In the genomic region with DNA sequence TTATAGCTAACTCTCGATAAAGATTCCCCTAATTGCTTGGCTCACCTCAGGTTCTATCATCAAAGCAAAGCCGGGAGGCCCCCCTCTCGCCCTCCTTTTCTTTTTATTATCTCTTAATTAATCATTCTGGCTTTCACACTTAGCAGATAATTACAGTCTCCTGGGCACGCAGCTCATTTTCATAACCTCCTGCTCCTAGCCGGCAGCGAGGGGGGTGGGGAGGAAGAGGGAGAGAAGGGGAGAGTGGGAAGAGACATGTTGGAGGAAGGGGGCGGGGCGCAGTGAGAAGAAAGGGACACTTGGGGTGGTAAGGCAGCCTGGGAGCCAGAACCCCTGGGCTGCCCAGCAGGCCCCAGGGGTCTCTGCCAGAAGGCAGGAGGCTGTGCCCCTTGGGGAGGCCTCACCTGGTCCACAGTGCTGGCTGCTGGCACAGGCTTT, we compare ENCODE assay signal across 10 cellular contexts. TPM values are rescaled to one million over a fixed set of nuclear protein-coding genes. Genes with fewer than 3 reads are reported as not detected.
DNase-seq lines count a peak whose midpoint lies in the region; ATAC-seq and TF ChIP-seq lines count a peak whose summit lies in the region.
"Had no signal": no experiment of that assay in that cellular context is flagged by ENCODE, and none has a peak within 500 bp of the region (broad histone marks: within the 10 kb centered on the region; RNA-seq: fewer than 3 reads in every experiment).

No MANE protein-coding gene starts in this region.

- H3K4me3 Mint-ChIP-seq in HFFc6: peak overlapping the region; percentile 57
- no peak overlapping the region for H3K4me3 Mint-ChIP-seq in naive thymus-derived CD4-positive, alpha-beta T cell

- H3K27me3 ChIP-seq in breast epithelium (no peaks in the 10 kb centered on the region), lung (ENCODE audit: control insufficient read depth, insufficient read depth) (no peaks in the 10 kb centered on the region), subcutaneous abdominal adipose tissue (ENCODE audit: control insufficient read depth in 5 of 5, insufficient read depth in 4 of 5, low read length in 5 of 5) (no peaks in the 10 kb centered on the region)
- H3K27me3 ChIP-seq in naive thymus-derived CD4-positive, alpha-beta T cell (ENCODE audit: control insufficient read depth in 2 of 2, insufficient read depth in 2 of 2, low read length in 2 of 2): no peaks in the 10 kb centered on the region
- H3K27me3 ChIP-seq: body of pancreas had no signal

- H3K9ac ChIP-seq in subcutaneous abdominal adipose tissue (ENCODE audit: low read length in 5 of 5): peak overlapping the region in 3 of 5 donors; percentile 17 to 36 (median 26)

- CTCF ChIA-PET in naive thymus-derived CD4-positive, alpha-beta T cell (lab: Charles Lee): no interaction called here

- intact Hi-C loops in breast epithelium (cut with DNase I; ENCODE audit: low total_unique reads): no loop called here
- intact Hi-C loops in naive thymus-derived CD4-positive, alpha-beta T cell (cut with micrococcal nuclease): no loop called here

- TF ChIP-seq CTCF in HFFc6 (IDR thresholded peaks at IDR 0.05) (no peak), breast epithelium (IDR thresholded peaks at IDR 0.05) (no peak), lung (IDR thresholded peaks at IDR 0.05; ENCODE audit: control extremely low read depth, extremely low read depth) (no peak)

- H3K36me3 Mint-ChIP-seq in HFFc6 (ENCODE audit: low read depth): peaks cover 29% of the 10 kb centered on the region
- no peaks in the 10 kb centered on the region for H3K36me3 Mint-ChIP-seq in naive thymus-derived CD4-positive, alpha-beta T cell

- no peaks in the 10 kb centered on the region for H3K9me3 ChIP-seq in breast epithelium
- H3K9me3 ChIP-seq in lung (ENCODE audit: control insufficient read depth in 2 of 2, insufficient read depth in 1 of 2, low read length in 1 of 2): no peaks in the 10 kb centered on the region
- H3K9me3 ChIP-seq in subcutaneous abdominal adipose tissue (ENCODE audit: control insufficient read depth in 5 of 5, low read length in 5 of 5): no peaks in the 10 kb centered on the region
- no peaks in the 10 kb centered on the region for H3K9me3 ChIP-seq in naive thymus-derived CD4-positive, alpha-beta T cell (ENCODE audit: control insufficient read depth in 2 of 3, low read length in 3 of 3)
- H3K9me3 ChIP-seq: body of pancreas had no signal

- WGBS in lung, 2 donors: 61 to 70% methylated on average over 8 of the region's 8 CpGs

- peak overlapping the region in 2 of 3 donors; percentile 9 to 34 for H3K4me3 ChIP-seq in breast epithelium
- no peak overlapping the region for H3K4me3 ChIP-seq in lung
- H3K4me3 ChIP-seq in subcutaneous abdominal adipose tissue (ENCODE audit: low read depth in 1 of 5, low read length in 5 of 5): no peak overlapping the region
- no peak overlapping the region for H3K4me3 ChIP-seq in naive thymus-derived CD4-positive, alpha-beta T cell (ENCODE audit: low read length)
- H3K4me3 ChIP-seq: body of pancreas had no signal

- peaks cover 100% of the 10 kb centered on the region for H3K4me1 Mint-ChIP-seq in HFFc6 (ENCODE audit: low read depth)
- no peaks in the 10 kb centered on the region for H3K4me1 Mint-ChIP-seq in naive thymus-derived CD4-positive, alpha-beta T cell

- H3K4me1 ChIP-seq in breast epithelium: peaks cover 18 to 19% of the 10 kb centered on the region in 2 donors
- peaks cover 0 to 22% of the 10 kb centered on the region in 2 donors for H3K4me1 ChIP-seq in lung (ENCODE audit: control insufficient read depth in 2 of 2, insufficient read depth in 2 of 2, low read length in 2 of 2)
- H3K4me1 ChIP-seq in subcutaneous abdominal adipose tissue (ENCODE audit: control insufficient read depth in 5 of 5, insufficient read depth in 5 of 5, low read length in 5 of 5): peaks cover 27 to 99% (median 92%) of the 10 kb centered on the region in 5 donors
- H3K4me1 ChIP-seq in naive thymus-derived CD4-positive, alpha-beta T cell (ENCODE audit: control insufficient read depth in 2 of 2, insufficient read depth in 2 of 2, low read length in 2 of 2): no peaks in the 10 kb centered on the region

- no peak for ATAC-seq in lung (ENCODE audit: insufficient read depth, low FRiP score)
- ATAC-seq in naive thymus-derived CD4-positive, alpha-beta T cell: no peak
- ATAC-seq: body of pancreas had no signal

- DNase-seq in HFFc6: no peak
- no peak for DNase-seq in breast epithelium (ENCODE audit: low spot score in 2 of 2)
- no peak for DNase-seq in lung (ENCODE audit: low spot score)
- DNase-seq in cortex of kidney (lab: John Stamatoyannopoulos, UW): no peak
- DNase-seq in SKM-1 treated with dmso at 0.1 percent for 144 hours (lab: John Stamatoyannopoulos, UW; ENCODE audit: unreplicated experiment): no peak
- DNase-seq in naive thymus-derived CD4-positive, alpha-beta T cell: no peak
- DNase-seq in activated CD4-positive, CD25-positive, alpha-beta regulatory T cell (lab: John Stamatoyannopoulos, UW): no peak
- DNase-seq: body of pancreas; NK-92 treated with Interleukin-12 subunit alpha and Interleukin-12 subunit beta, amount 100 ng/mL, for 24 hours had no signal

- H3K9me3 Mint-ChIP-seq in HFFc6: no peaks in the 10 kb centered on the region
- no peaks in the 10 kb centered on the region for H3K9me3 Mint-ChIP-seq in naive thymus-derived CD4-positive, alpha-beta T cell

- H3K27ac ChIP-seq in breast epithelium (peak overlapping the region; percentile 85 to 98), lung (ENCODE audit: low read depth in 1 of 2, low read length in 1 of 2) (peak overlapping the region; percentile 28 to 44), subcutaneous abdominal adipose tissue (ENCODE audit: low read depth, low read length) (peak overlapping the region; percentile 99)
- H3K27ac ChIP-seq in naive thymus-derived CD4-positive, alpha-beta T cell (ENCODE audit: low read depth, low read length): no peak overlapping the region

- H3K36me3 ChIP-seq in breast epithelium: no peaks in the 10 kb centered on the region
- no peaks in the 10 kb centered on the region for H3K36me3 ChIP-seq in lung (ENCODE audit: control insufficient read depth in 2 of 2, insufficient read depth in 2 of 2, low read length in 2 of 2)
- no peaks in the 10 kb centered on the region for H3K36me3 ChIP-seq in subcutaneous abdominal adipose tissue (ENCODE audit: control insufficient read depth in 5 of 5, insufficient read depth in 5 of 5, low read length in 5 of 5)
- H3K36me3 ChIP-seq in naive thymus-derived CD4-positive, alpha-beta T cell (ENCODE audit: control insufficient read depth in 2 of 3, insufficient read depth in 3 of 3, low read length in 3 of 3): no peaks in the 10 kb centered on the region

- H3K27ac Mint-ChIP-seq in HFFc6: peak overlapping the region; percentile 97
- peak overlapping the region in 1 of 9 donors; percentile 34 for H3K27ac Mint-ChIP-seq in naive thymus-derived CD4-positive, alpha-beta T cell

- POLR2A ChIA-PET in naive thymus-derived CD4-positive, alpha-beta T cell (lab: Charles Lee): no interaction called here

- TF ChIP-seq POLR2A in breast epithelium (IDR thresholded peaks at IDR 0.05): no peak

- H3K27me3 Mint-ChIP-seq in HFFc6 (ENCODE audit: insufficient read depth): peaks cover 3% of the 10 kb centered on the region; the same call in 1 of the 2 replicates
- H3K27me3 Mint-ChIP-seq in naive thymus-derived CD4-positive, alpha-beta T cell: peaks cover under 1 to 25% (median 17%) of the 10 kb centered on the region in 5 donors

RNA-seq across cellular contexts. Expression of a gene that starts 14.5 kb away (rescaled TPM):
- 100 to 1,000 TPM in 5 of 6 experiments, 10 to 100 TPM in 1; 99.5 to 121 (median 107) TPM for total RNA-seq in HFFc6 (2021; fragmentation: NEBNext Ultra II Directional; extraction: Animal tissue kit (Norgen Biotek cat#: 25700))
- total RNA-seq in breast epithelium: 10 to 100 TPM; 26.1 to 55.5 (median 34.1) TPM
- 10 to 100 TPM; 33.9 to 41.8 TPM for total RNA-seq in lung
- polyA plus RNA-seq in lung: 10 to 100 TPM in 1 of 2 donors, 1 to 10 TPM in 1; 7.5 to 19.2 TPM
- not detected for total RNA-seq in naive thymus-derived CD4-positive, alpha-beta T cell
- not detected for polyA plus RNA-seq in naive thymus-derived CD4-positive, alpha-beta T cell

Comparison
In these comparisons a context has a peak if more than half of its experiments do, and no peak if none do; other contexts are left out.
1. H3K4me3 ChIP-seq: peak in breast epithelium (2 of 3); none in lung (single experiment), subcutaneous abdominal adipose tissue (0 of 5) and naive thymus-derived CD4-positive, alpha-beta T cell (single experiment).
2. RNA of a gene that starts 14.5 kb away (total RNA-seq): 99.5 to 121 TPM in HFFc6, 33.9 to 41.8 TPM in lung and 26.1 to 55.5 TPM in breast epithelium; not detected in naive thymus-derived CD4-positive, alpha-beta T cell; every median in the first group is over 10 times any median in the second.